32 cellular contexts compared by ENCODE assay signal in the genomic region with DNA sequence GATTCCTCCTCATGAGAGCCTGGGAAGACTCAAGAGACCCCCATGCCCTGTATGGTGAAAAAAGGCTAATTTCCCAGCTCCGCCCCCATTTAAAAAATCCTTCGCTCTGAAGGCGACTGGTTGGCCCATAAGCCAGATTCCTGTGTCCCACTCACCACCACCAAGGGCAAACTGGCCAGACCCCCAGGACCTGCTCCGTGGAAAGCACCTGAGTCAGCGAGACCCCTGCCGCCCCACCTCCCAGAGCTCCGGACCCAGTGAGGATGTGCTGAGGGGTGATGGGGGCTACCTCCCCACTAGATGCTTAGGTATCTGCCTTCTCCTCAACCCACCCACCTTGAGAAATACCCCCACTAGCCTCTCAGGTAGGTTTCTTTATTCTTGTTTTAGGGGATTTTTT. TPM values are rescaled to one million over a fixed set of nuclear protein-coding genes. Genes with fewer than 3 reads are reported as not detected.
A peak's percentile ranks its signal among the peaks of the same experiment; 100 is the strongest.
DNase-seq lines count a peak whose midpoint lies in the region; ATAC-seq, FAIRE-seq and TF ChIP-seq lines count a peak whose summit lies in the region.
"Had no signal": no experiment of that assay in that cellular context is flagged by ENCODE, and none has a peak within 500 bp of the region (broad histone marks: within the 10 kb centered on the region; RNA-seq: fewer than 3 reads in every experiment).

No MANE protein-coding gene starts in this region.

- no peak for TF ChIP-seq EP300 in sigmoid colon (IDR thresholded peaks at IDR 0.05)

- no peak overlapping the region for H4K91ac ChIP-seq in neuronal stem cell (ENCODE audit: low read depth, low read length, poor library complexity)

- no peak overlapping the region for H2BK12ac ChIP-seq in neuronal stem cell (ENCODE audit: low read length)

- FAIRE-seq in kidney (lab: Jason Lieb, UNC), result no peak
- FAIRE-seq: A204.1, GM12878, GM12892, GM19239 had no signal

- WGBS in neuronal stem cell (ENCODE audit: extremely low coverage in 2 of 2, insufficient read length in 2 of 2, insufficient replicate concordance in 1 of 2), 2 donors, result no CpG with 5 or more reads among the region's 7 CpGs
- 88 to 89% methylated on average over 7 of the region's 7 CpGs for WGBS in sigmoid colon, 2 donors

- BruUV-seq in OCI-LY7 (replicated peaks; lab: Mats Ljungman, UMichigan), result no TSS peak

- H3K4ac ChIP-seq in neuronal stem cell (ENCODE audit: low read length), result no peak overlapping the region

- H2BK5ac ChIP-seq in neuronal stem cell (ENCODE audit: low read length), result no peak overlapping the region

- peak overlapping the region; percentile 27 for H3K14ac ChIP-seq in neuronal stem cell (ENCODE audit: low read length)

- H3K27ac ChIP-seq in kidney (ENCODE audit: low read depth in 2 of 2, low read length in 2 of 2) (no peak overlapping the region), neuronal stem cell (replicated peaks; ENCODE audit: low read length) (no peak overlapping the region), sigmoid colon (no peak overlapping the region), OCI-LY7 (ENCODE audit: low read depth, low read length, poor library complexity, severe bottlenecking) (no peak overlapping the region)
- H3K27ac ChIP-seq: BLaER1 had no signal

- H3K4me3 ChIP-seq in kidney (ENCODE audit: low read length in 2 of 2) (no peak overlapping the region), neuronal stem cell (ENCODE audit: low read length in 2 of 2) (no peak overlapping the region), sigmoid colon (no peak overlapping the region), OCI-LY7 (ENCODE audit: low read depth, low read length, poor library complexity, severe bottlenecking) (no peak overlapping the region)
- H3K4me3 ChIP-seq: BLaER1, GM12878 had no signal

- no peak overlapping the region for H3K18ac ChIP-seq in neuronal stem cell (ENCODE audit: low read length)

- H3K27me3 ChIP-seq in neuronal stem cell (ENCODE audit: control insufficient read depth in 3 of 3, insufficient read depth in 3 of 3, low read depth in 1 of 3, low read length in 3 of 3), result no peaks in the 10 kb centered on the region
- H3K27me3 ChIP-seq in sigmoid colon, result no peaks in the 10 kb centered on the region
- H3K27me3 ChIP-seq: BLaER1 had no signal

- H2BK15ac ChIP-seq in neuronal stem cell (ENCODE audit: low read length), result no peak overlapping the region

- H2BK120ac ChIP-seq in neuronal stem cell (ENCODE audit: low read depth, low read length), result no peak overlapping the region

- H3K4me2 ChIP-seq in neuronal stem cell (ENCODE audit: insufficient read depth, low read length, poor library complexity, severe bottlenecking), result no peak overlapping the region
- H3K4me2 ChIP-seq in OCI-LY7 (ENCODE audit: low read length), result no peak overlapping the region
- H3K4me2 ChIP-seq: BLaER1 had no signal

- CTCF ChIA-PET in OCI-LY7 (lab: Charles Lee; ENCODE audit: unreplicated experiment), result no interaction called here

- DNase-seq in kidney (peak; percentile 45), neuronal stem cell (ENCODE audit: low spot score) (no peak), sigmoid colon (peak; percentile 55), OCI-LY7 (ENCODE audit: low spot score) (no peak), mucosa of gallbladder (ENCODE audit: low spot score) (no peak)
- no peak for DNase-seq in effector CD8-positive, alpha-beta T cell (lab: John Stamatoyannopoulos, UW)
- DNase-seq: 8988T; ACHN; BE2C; C1 segment of cervical spinal cord; CD4-positive, alpha-beta memory T cell; CD4-positive, CD25-positive, alpha-beta regulatory T cell; CD8-positive, alpha-beta memory T cell; COR-L47; DMS 273 treated with DMSO at 0.1 percent for 48 hours; DMS153; DMS53; DMS79; DND-41; EL; GDM1 had no signal

- no peaks in the 10 kb centered on the region for H4K20me1 ChIP-seq in OCI-LY7 (ENCODE audit: insufficient read depth, low read length)
- H4K20me1 ChIP-seq: BLaER1 had no signal

- H3K9me3 ChIP-seq in kidney (ENCODE audit: control insufficient read depth in 1 of 2, low read length in 2 of 2) (no peaks in the 10 kb centered on the region), neuronal stem cell (replicated peaks in 1 of 2; ENCODE audit: control insufficient read depth in 2 of 2, insufficient read depth in 1 of 2, low read depth in 1 of 2, low read length in 2 of 2) (no peaks in the 10 kb centered on the region), sigmoid colon (no peaks in the 10 kb centered on the region), OCI-LY7 (ENCODE audit: low read length) (no peaks in the 10 kb centered on the region)
- H3K9me3 ChIP-seq: BE2C, BLaER1 had no signal

- TF ChIP-seq POLR2A in sigmoid colon (IDR thresholded peaks at IDR 0.05), result no peak

- no peak overlapping the region for H3K9ac ChIP-seq in kidney (ENCODE audit: low read length in 2 of 2)
- no peak overlapping the region for H3K9ac ChIP-seq in neuronal stem cell (ENCODE audit: low read depth, low read length, poor library complexity)
- H3K9ac ChIP-seq: BLaER1 had no signal

- H2AK5ac ChIP-seq in neuronal stem cell (ENCODE audit: low read depth, low read length), result no peak overlapping the region

- H3K36me3 ChIP-seq in kidney (ENCODE audit: control insufficient read depth in 1 of 2, insufficient read depth in 2 of 2, low read length in 2 of 2) (no peaks in the 10 kb centered on the region), neuronal stem cell (replicated peaks in 1 of 2; ENCODE audit: control insufficient read depth in 2 of 2, insufficient read depth in 2 of 2, low read length in 2 of 2) (no peaks in the 10 kb centered on the region), sigmoid colon (peaks cover 0 to 5% (median 0%) of the 10 kb centered on the region in 4 donors), OCI-LY7 (ENCODE audit: insufficient read depth, low read length) (no peaks in the 10 kb centered on the region)
- H3K36me3 ChIP-seq: BE2C, BLaER1 had no signal

- intact Hi-C loops in kidney (cut with DNase I) (no loop called here), sigmoid colon (cut with DNase I) (no loop called here), OCI-LY7 (cut with micrococcal nuclease; ENCODE audit: unreplicated experiment) (no loop called here)

- H3K4me1 ChIP-seq in kidney (ENCODE audit: control insufficient read depth in 1 of 2, insufficient read depth in 1 of 2, low read depth in 1 of 2, low read length in 2 of 2) (no peaks in the 10 kb centered on the region), neuronal stem cell (ENCODE audit: control insufficient read depth in 2 of 2, insufficient read depth in 1 of 2, low read depth in 1 of 2, low read length in 2 of 2) (peaks cover 0 to 7% of the 10 kb centered on the region in 2 donors), sigmoid colon (peaks cover 0 to 20% (median 12%) of the 10 kb centered on the region in 4 donors), OCI-LY7 (ENCODE audit: insufficient read depth, low read length, poor library complexity, severe bottlenecking) (no peaks in the 10 kb centered on the region)
- H3K4me1 ChIP-seq: BE2C had no signal

- no peaks in the 10 kb centered on the region for H3K9me2 ChIP-seq in OCI-LY7 (ENCODE audit: insufficient read depth, low read length)

- no peaks in the 10 kb centered on the region for H3K79me1 ChIP-seq in neuronal stem cell (ENCODE audit: low read depth, low read length)

- TF ChIP-seq CTCF in kidney (IDR thresholded peaks at IDR 0.05; ENCODE audit: borderline replicate concordance, extremely low read depth, insufficient read depth) (no peak), sigmoid colon (IDR thresholded peaks at IDR 0.05) (no peak), OCI-LY7 (conservative IDR thresholded peaks at IDR 0.05; ENCODE audit: low read length) (no peak)

- H3K79me2 ChIP-seq in OCI-LY7 (ENCODE audit: insufficient read depth, low read depth, low read length), result no peaks in the 10 kb centered on the region

- H4K8ac ChIP-seq in neuronal stem cell (ENCODE audit: low read depth, low read length), result no peak overlapping the region

- no peak overlapping the region for H3K23ac ChIP-seq in neuronal stem cell (ENCODE audit: low read depth, low read length, poor library complexity)

- ATAC-seq in SK-N-SH treated with all-trans-retinoic acid at 6 μM for 48 hours, result no peak
- ATAC-seq: GM12878 had no signal

- H2AFZ ChIP-seq in neuronal stem cell (ENCODE audit: low read length) (no peak overlapping the region), OCI-LY7 (ENCODE audit: low read length) (no peak overlapping the region)

- POLR2A ChIA-PET in OCI-LY7 (lab: Charles Lee), result no interaction called here

TF ChIP-seq in SK-N-SH treated with all-trans-retinoic acid at 6 μM for 48 hours, 23 proteins besides CTCF, POLR2A, EP300 and RAD21 (continues in another document):
- TF ChIP-seq ZFP3 (CRISPR knock-in tag; IDR thresholded peaks at IDR 0.05) (no peak), CSDC2 (CRISPR knock-in tag; IDR thresholded peaks at IDR 0.05) (no peak), OSR1 (CRISPR knock-in tag; IDR thresholded peaks at IDR 0.05) (no peak), ESRRG (CRISPR knock-in tag; IDR thresholded peaks at IDR 0.05) (no peak), RARB (CRISPR knock-in tag; IDR thresholded peaks at IDR 0.05) (no peak), GLIS3 (CRISPR knock-in tag; IDR thresholded peaks at IDR 0.05) (no peak), PPARA (CRISPR knock-in tag; IDR thresholded peaks at IDR 0.05; ENCODE audit: borderline replicate concordance) (no peak)
- TF ChIP-seq, protein P1, sequence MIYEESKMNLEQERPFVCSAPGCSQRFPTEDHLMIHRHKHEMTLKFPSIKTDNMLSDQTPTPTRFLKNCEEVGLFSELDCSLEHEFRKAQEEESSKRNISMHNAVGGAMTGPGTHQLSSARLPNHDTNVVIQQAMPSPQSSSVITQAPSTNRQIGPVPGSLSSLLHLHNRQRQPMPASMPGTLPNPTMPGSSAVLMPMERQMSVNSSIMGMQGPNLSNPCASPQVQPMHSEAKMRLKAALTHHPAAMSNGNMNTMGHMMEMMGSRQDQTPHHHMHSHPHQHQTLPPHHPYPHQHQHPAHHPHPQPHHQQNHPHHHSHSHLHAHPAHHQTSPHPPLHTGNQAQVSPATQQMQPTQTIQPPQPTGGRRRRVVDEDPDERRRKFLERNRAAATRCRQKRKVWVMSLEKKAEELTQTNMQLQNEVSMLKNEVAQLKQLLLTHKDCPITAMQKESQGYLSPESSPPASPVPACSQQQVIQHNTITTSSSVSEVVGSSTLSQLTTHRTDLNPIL (CRISPR knock-in tag; IDR thresholded peaks at IDR 0.05; ENCODE audit: low read depth), result no peak

RNA-seq across cellular contexts. Expression of gene RBFOX3, which starts 42.2 kb away (rescaled TPM):
- total RNA-seq in kidney (not detected), sigmoid colon (10 to 100 TPM; 30.1 to 82.9 (median 49.5) TPM), OCI-LY7 (2022) (not detected in 2 replicates), mucosa of gallbladder (0.23 TPM)
- polyA plus RNA-seq in kidney (ENCODE audit: insufficient read depth, low read depth, low replicate concordance) (not detected), sigmoid colon (1 to 10 TPM in 2 of 3 donors, not detected in 1; 1.2 to 2.4 TPM)
- polyA plus RNA-seq in neuronal stem cell (2013, experiment 1 of 2), result 13.0 TPM
- 12.5 TPM for polyA plus RNA-seq in neuronal stem cell (2013, experiment 2 of 2)
- not detected in 2 replicates for total RNA-seq in OCI-LY7 (2014; rRNA removed; shearing (Covaris generic))
- total RNA-seq: A673; CD4-positive, alpha-beta memory T cell; CD4-positive, CD25-positive, alpha-beta regulatory T cell; CD8-positive, alpha-beta memory T cell; Daoy; G401; GM12878 had no signal
- polyA plus RNA-seq: AG04450; CD14-positive monocyte; CD8-positive, alpha-beta memory T cell had no signal

Comparison
In these comparisons a context has a peak if more than half of its experiments do, and no peak if none do; other contexts are left out.
1. DNase-seq: peak in kidney (single experiment) and sigmoid colon (single experiment); none in neuronal stem cell (single experiment), OCI-LY7 (single experiment), effector CD8-positive, alpha-beta T cell (single experiment) and mucosa of gallbladder (single experiment).
2. RNA of gene RBFOX3, which starts 42.2 kb away (total RNA-seq): 30.1 to 82.9 TPM in sigmoid colon; 0.23 TPM in mucosa of gallbladder (single experiment), not detected in kidney (single experiment) and not detected in OCI-LY7; every median in the first group is over 10 times any median in the second.